Comparison of ENCODE assay signal across 9 cellular contexts in genomic region chr20:1894471-1894950, GRCh38. TPM values are rescaled to one million over a fixed set of nuclear protein-coding genes. Genes with fewer than 3 reads are reported as not detected.
DNase-seq lines count a peak whose midpoint lies in the region; ATAC-seq, FAIRE-seq and TF ChIP-seq lines count a peak whose summit lies in the region.
"Had no signal": no experiment of that assay in that cellular context is flagged by ENCODE, and none has a peak within 500 bp of the region (broad histone marks: within the 10 kb centered on the region; RNA-seq: fewer than 3 reads in every experiment).

No MANE protein-coding gene starts in this region.

- H3K27me3 ChIP-seq in foreskin keratinocyte = no peaks in the 10 kb centered on the region
- peaks cover 25% of the 10 kb centered on the region for H3K27me3 ChIP-seq in neuron (ENCODE audit: insufficient read depth, low read length)

- H3K27me3 Mint-ChIP-seq in WTC11 (ENCODE audit: low read depth) = peaks cover 52% of the 10 kb centered on the region

- POLR2A ChIA-PET in WTC11 (lab: Charles Lee) = no interaction called here

- peak; percentile 38 for ATAC-seq in HG02885 (IDR thresholded peaks at IDR 0.05; ENCODE audit: poor library complexity, unreplicated experiment)
- peak; percentile 43 for ATAC-seq in WTC11
- ATAC-seq in foreskin keratinocyte = peak; percentile 44

- DNase-seq in C1 segment of cervical spinal cord (lab: John Stamatoyannopoulos, UW) = peak in 10 of 14 donors; percentile 56 to 89 (median 76)
- DNase-seq in WTC11 (ENCODE audit: low spot score) = peak; percentile 69
- peak in 1 of 2 donors; percentile 22 for DNase-seq in foreskin keratinocyte
- no peak for DNase-seq in kidney glomerular epithelial cell (lab: John Stamatoyannopoulos, UW)
- no peak for DNase-seq in effector CD4-positive, alpha-beta T cell
- DNase-seq in RCC 7860 (ENCODE audit: low spot score) = no peak

- peak overlapping the region; percentile 77 for H3K4me3 Mint-ChIP-seq in WTC11

- no peaks in the 10 kb centered on the region for H3K9me3 ChIP-seq in neuron (ENCODE audit: low read length)

- H3K9me3 Mint-ChIP-seq in WTC11 = no peaks in the 10 kb centered on the region

- H3K27ac Mint-ChIP-seq in WTC11 = no peak overlapping the region

- CTCF ChIA-PET in WTC11 (lab: Charles Lee) = interaction anchor here (0.7 kb wide), 2 partner anchors 83 to 118 kb away, joined by 3 read pairs; no protein-coding TSS in a partner anchor

- no peak overlapping the region for H2AFZ ChIP-seq in neuron (ENCODE audit: low read depth, low read length)

- TF ChIP-seq CTCF in WTC11 (IDR thresholded peaks at IDR 0.05) (no peak), foreskin keratinocyte (conservative IDR thresholded peaks at IDR 0.05) (no peak)

- no peak for FAIRE-seq in RCC 7860 (lab: Jason Lieb, UNC)

- H3K4me1 Mint-ChIP-seq in WTC11 = peaks cover 63% of the 10 kb centered on the region

- peak overlapping the region; percentile 58 for H3K4me3 ChIP-seq in neuron (ENCODE audit: low read length)

- peaks cover 12% of the 10 kb centered on the region for H3K4me1 ChIP-seq in foreskin keratinocyte
- peaks cover 15% of the 10 kb centered on the region for H3K4me1 ChIP-seq in neuron (ENCODE audit: insufficient read depth, low read length)

- H3K36me3 ChIP-seq in neuron (ENCODE audit: insufficient read depth, low read length) = no peaks in the 10 kb centered on the region

- peak overlapping the region; percentile 85 for H3K27ac ChIP-seq in foreskin keratinocyte
- H3K27ac ChIP-seq: KMS-11 had no signal

- no peaks in the 10 kb centered on the region for H3K36me3 Mint-ChIP-seq in WTC11

TF ChIP-seq in WTC11, 78 proteins besides CTCF, POLR2A, EP300 and RAD21:
- TF ChIP-seq ZNF219 (CRISPR knock-in tag; IDR thresholded peaks at IDR 0.05; ENCODE audit: borderline replicate concordance) (no peak), HMGXB4 (CRISPR knock-in tag; IDR thresholded peaks at IDR 0.05) (0 out of 2 replicates have a peak, but pooled peaks have one; percentile 54)

RNA-seq across cellular contexts. Expression of gene SIRPA, which starts 0.7 kb away (rescaled TPM):
- total RNA-seq in WTC11 (2021) = 5.9 to 8.9 TPM (median 6.7 TPM) in 3 replicates
- 26.8 and 35.1 TPM in 2 replicates for total RNA-seq in foreskin keratinocyte
- polyA plus RNA-seq in foreskin keratinocyte = 24.1 and 28.7 TPM in 2 replicates

Comparison
In these comparisons a context has a peak if more than half of its experiments do, and no peak if none do; other contexts are left out.
1. DNase-seq: peak in C1 segment of cervical spinal cord (10 of 14) and WTC11 (single experiment); none in kidney glomerular epithelial cell (single experiment), effector CD4-positive, alpha-beta T cell (single experiment) and RCC 7860 (single experiment).
2. Peak in every context shown above with its lines, with median percentiles within 50 percentile points of each other: ATAC-seq.